ENCODE assay signal across 16 cellular contexts in the genomic region with DNA sequence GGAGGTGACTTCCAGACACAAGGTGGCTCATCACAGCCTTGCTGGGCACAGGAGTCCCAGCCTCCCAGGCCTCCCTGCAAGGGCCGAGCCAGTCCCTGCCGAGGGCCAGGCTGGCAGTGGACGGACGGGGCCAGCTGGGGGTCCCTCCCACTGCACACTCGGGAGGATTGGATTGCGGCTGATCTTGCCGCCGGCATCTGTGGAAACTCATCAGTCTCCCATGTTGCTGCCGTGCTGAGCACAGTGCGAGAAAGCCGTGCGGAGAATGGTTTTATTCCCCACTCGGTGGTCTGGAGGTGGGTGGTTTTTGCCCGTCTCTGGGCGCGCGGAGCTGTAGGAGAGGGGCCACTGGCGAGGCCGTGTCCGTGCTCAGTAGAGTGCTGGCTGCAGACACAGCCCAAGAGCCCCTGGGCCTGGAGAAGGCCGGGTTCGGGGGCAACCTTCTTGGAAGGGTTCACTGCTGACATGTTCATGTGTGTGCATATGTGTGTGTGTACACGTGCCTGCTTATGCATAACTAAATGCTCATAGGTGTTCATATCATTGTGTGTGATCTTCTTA.
"Had no signal": no experiment of that assay in that cellular context is flagged by ENCODE, and none has a peak within 500 bp of the region (broad histone marks: within the 10 kb centered on the region; RNA-seq: fewer than 3 reads in every experiment).

No MANE protein-coding gene starts in this region.

- H2AFZ ChIP-seq: parathyroid adenoma had no signal

- H3K4me3 ChIP-seq: tibial artery had no signal

- H3K79me2 ChIP-seq: parathyroid adenoma had no signal

- H3K27ac ChIP-seq: neutrophil, parathyroid adenoma, tibial artery, VCaP had no signal

- DNase-seq: activated CD4-positive, alpha-beta T cell treated with anti-CD3 and anti-CD28 coated beads for 1 hour; dermis blood vessel endothelial cell; foreskin fibroblast; hippocampal formation; stimulated activated CD4-positive, alpha-beta T cell treated with anti-CD3 and anti-CD28 coated beads, Interleukin-12 subunit alpha, Interleukin-12 subunit beta, amount 100 ng/mL, for 4 hours; stimulated activated CD4-positive, alpha-beta T cell treated with anti-CD3 and anti-CD28 coated beads, Interleukin-1b, Interleukin-23, amount 100 ng/mL, for 48 hours; stimulated activated CD8-positive, alpha-beta memory T cell treated with anti-CD3 and anti-CD28 coated beads, Interleukin-4, amount 100 ng/mL, for 48 hours; stimulated activated naive CD4-positive, alpha-beta T cell; SW 1271; T-helper 2 cell; tibial artery had no signal

- H3K9ac ChIP-seq: parathyroid adenoma had no signal

- H3K27ac Mint-ChIP-seq: activated naive CD8-positive, alpha-beta T cell had no signal

- H3K36me3 ChIP-seq: neutrophil, tibial artery had no signal

- H3K4me3 Mint-ChIP-seq: activated naive CD8-positive, alpha-beta T cell had no signal

- H3K9me3 ChIP-seq: neutrophil, tibial artery had no signal

- H3K4me1 ChIP-seq: parathyroid adenoma had no signal

- H3K36me3 Mint-ChIP-seq: activated naive CD8-positive, alpha-beta T cell had no signal

- ATAC-seq: left lobe of liver had no signal
